In the genomic region with DNA sequence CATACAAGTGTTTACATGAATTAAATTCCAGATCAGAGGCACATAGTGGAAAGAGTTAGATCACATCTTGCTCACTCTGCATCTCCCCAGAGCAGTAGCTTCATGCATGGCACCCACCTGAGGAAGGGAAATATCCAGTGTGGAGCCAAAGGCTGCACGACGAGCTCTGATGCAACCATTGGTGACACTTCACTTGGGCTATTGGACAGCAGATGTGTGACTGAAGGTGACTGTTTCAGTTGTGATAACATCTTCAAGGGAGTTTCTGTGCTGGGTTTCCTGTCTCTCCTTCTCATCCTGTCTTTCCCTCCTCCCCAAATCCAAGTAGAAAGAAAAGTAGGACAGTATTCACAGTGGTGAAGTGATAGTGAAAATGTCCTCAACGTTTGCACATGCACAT, we compare ENCODE assay signal across 23 cellular contexts.
DNase-seq lines count a peak whose midpoint lies in the region; TF ChIP-seq lines count a peak whose summit lies in the region.
"Had no signal": no experiment of that assay in that cellular context is flagged by ENCODE, and none has a peak within 500 bp of the region (broad histone marks: within the 10 kb centered on the region; RNA-seq: fewer than 3 reads in every experiment).

No MANE protein-coding gene starts in this region.

- CTCF ChIA-PET in mammary epithelial cell (lab: Charles Lee; ENCODE audit: low non-redundant PET) (interaction anchor here (0.6 kb wide), 1 partner anchor 623 kb away, joined by 3 read pairs; no protein-coding TSS in a partner anchor), A673 (lab: Charles Lee) (no interaction called here)

- H3K4me3 ChIP-seq in mammary epithelial cell (replicated peaks in 1 of 3; ENCODE audit: insufficient read depth in 1 of 3, low read depth in 2 of 3, low read length in 3 of 3): no peak overlapping the region
- no peak overlapping the region for H3K4me3 ChIP-seq in breast epithelium
- H3K4me3 ChIP-seq in A673 (ENCODE audit: low read depth, low read length, poor library complexity, severe bottlenecking): no peak overlapping the region
- H3K4me3 ChIP-seq: PC-9 had no signal

- H3K27ac Mint-ChIP-seq in glutamatergic neuron (ENCODE audit: unreplicated experiment) (peak overlapping the region; percentile 25), nephron progenitor cell (peak overlapping the region; percentile 8), immature natural killer cell (peak overlapping the region in 1 of 6 donors; percentile 64)
- H3K27ac Mint-ChIP-seq: CD8-positive, alpha-beta memory T cell had no signal

- DNase-seq in mammary epithelial cell (peak; percentile 21), breast epithelium (ENCODE audit: low spot score in 2 of 2) (no peak), glutamatergic neuron (no peak), nephron progenitor cell (no peak), A673 (ENCODE audit: low spot score) (no peak), immature natural killer cell (no peak), T1000 (lab: John Stamatoyannopoulos, UW) (no peak)
- DNase-seq in activated CD4-positive, CD25-positive, alpha-beta regulatory T cell (lab: John Stamatoyannopoulos, UW): no peak
- DNase-seq: 8988T; CD8-positive, alpha-beta memory T cell; GDM1; KBM-7; MM.1S; NCI-H1092 treated with DMSO at 0.1 percent for 48 hours; NCI-H1436 treated with DMSO at 0.1 percent for 48 hours; NCI-H1930; NCI-H510A treated with DMSO at 0.1 percent for 48 hours; NCI-H748 treated with DMSO at 0.1 percent for 48 hours; PC-9; RPMI8226; SHP77; SK-N-SH had no signal

- H3K9me3 ChIP-seq in mammary epithelial cell (replicated peaks; ENCODE audit: insufficient read depth, low read length) (no peaks in the 10 kb centered on the region), breast epithelium (no peaks in the 10 kb centered on the region), A673 (ENCODE audit: low read depth, low read length, poor library complexity, severe bottlenecking) (no peaks in the 10 kb centered on the region)
- H3K9me3 ChIP-seq: SK-N-SH had no signal

- POLR2A ChIA-PET in A673 (lab: Charles Lee; ENCODE audit: low non-redundant PET): no interaction called here

- H3K4me1 Mint-ChIP-seq in glutamatergic neuron (ENCODE audit: low read depth, unreplicated experiment): peaks cover 9% of the 10 kb centered on the region
- H3K4me1 Mint-ChIP-seq in nephron progenitor cell: peaks cover 16% of the 10 kb centered on the region
- peaks cover 11 to 26% of the 10 kb centered on the region in 2 donors for H3K4me1 Mint-ChIP-seq in immature natural killer cell

- H3K27me3 ChIP-seq in mammary epithelial cell (ENCODE audit: insufficient read depth, low read length) (no peaks in the 10 kb centered on the region), breast epithelium (no peaks in the 10 kb centered on the region), A673 (replicated peaks; ENCODE audit: insufficient read depth, low read depth, low read length, poor library complexity) (no peaks in the 10 kb centered on the region)

- TF ChIP-seq CTCF in mammary epithelial cell (conservative IDR thresholded peaks at IDR 0.05 in 1 of 2, IDR thresholded peaks at IDR 0.05 in 1 of 2; ENCODE audit: extremely low read depth in 1 of 2, insufficient read depth in 1 of 2, low read depth in 1 of 2, low read length in 2 of 2) (no peak), breast epithelium (IDR thresholded peaks at IDR 0.05) (no peak), glutamatergic neuron (IDR thresholded peaks at IDR 0.05; ENCODE audit: partially characterized antibody, unreplicated experiment) (no peak), nephron progenitor cell (IDR thresholded peaks at IDR 0.05) (no peak), A673 (conservative IDR thresholded peaks at IDR 0.05; ENCODE audit: low read depth, low read length) (no peak)

- H3K36me3 ChIP-seq in mammary epithelial cell (ENCODE audit: insufficient read depth, low read length) (no peaks in the 10 kb centered on the region), breast epithelium (no peaks in the 10 kb centered on the region), A673 (ENCODE audit: insufficient read depth, low read length, poor library complexity, severe bottlenecking) (no peaks in the 10 kb centered on the region)

- dilution Hi-C loops in mammary epithelial cell (cut with HindIII; ENCODE audit: low sequenced_read_pairs): no loop called here

- 81% methylated on average over 3 of the region's 3 CpGs for WGBS in mammary epithelial cell (ENCODE audit: low coverage, missing lambda C conversion rate)

- intact Hi-C loops in mammary epithelial cell (cut with micrococcal nuclease): no loop called here
- intact Hi-C loops in breast epithelium (cut with DNase I; ENCODE audit: low total_unique reads): no loop called here
- intact Hi-C loops in A673 (cut with micrococcal nuclease; ENCODE audit: unreplicated experiment): no loop called here

- H2AFZ ChIP-seq in mammary epithelial cell (ENCODE audit: low read depth, low read length): no peak overlapping the region
- H2AFZ ChIP-seq: PC-9 had no signal

- peaks cover 6% of the 10 kb centered on the region for H3K9me3 Mint-ChIP-seq in glutamatergic neuron (ENCODE audit: unreplicated experiment)
- peaks cover 30% of the 10 kb centered on the region for H3K9me3 Mint-ChIP-seq in nephron progenitor cell
- H3K9me3 Mint-ChIP-seq in immature natural killer cell: no peaks in the 10 kb centered on the region

- in situ Hi-C loops in mammary epithelial cell (cut with MboI; ENCODE audit: low sequenced_read_pairs in 2 of 2): no loop called here

- H3K4me3 Mint-ChIP-seq in glutamatergic neuron (ENCODE audit: unreplicated experiment): no peak overlapping the region
- H3K4me3 Mint-ChIP-seq in nephron progenitor cell: no peak overlapping the region
- no peak overlapping the region for H3K4me3 Mint-ChIP-seq in immature natural killer cell
- H3K4me3 Mint-ChIP-seq: CD8-positive, alpha-beta memory T cell had no signal

- peaks cover 18% of the 10 kb centered on the region for H3K4me1 ChIP-seq in mammary epithelial cell (ENCODE audit: insufficient read depth, low read length)
- no peaks in the 10 kb centered on the region for H3K4me1 ChIP-seq in breast epithelium
- H3K4me1 ChIP-seq in A673 (ENCODE audit: insufficient read depth, low read length, poor library complexity, severe bottlenecking): no peaks in the 10 kb centered on the region

- H3K36me3 Mint-ChIP-seq in glutamatergic neuron (ENCODE audit: unreplicated experiment) (no peaks in the 10 kb centered on the region), nephron progenitor cell (ENCODE audit: low read depth) (peaks cover 20% of the 10 kb centered on the region), immature natural killer cell (peaks cover 3 to 20% (median 10%) of the 10 kb centered on the region in 3 donors)

- H3K27ac ChIP-seq in mammary epithelial cell (ENCODE audit: insufficient read depth, low read depth, low read length) (no peak overlapping the region), breast epithelium (no peak overlapping the region), A673 (ENCODE audit: low read depth, low read length, poor library complexity, severe bottlenecking) (no peak overlapping the region)
- H3K27ac ChIP-seq: C4-2B, PC-9 had no signal

- H3K27me3 Mint-ChIP-seq in glutamatergic neuron (ENCODE audit: unreplicated experiment): no peaks in the 10 kb centered on the region
- no peaks in the 10 kb centered on the region for H3K27me3 Mint-ChIP-seq in nephron progenitor cell (ENCODE audit: low read depth, poor library complexity)
- H3K27me3 Mint-ChIP-seq in immature natural killer cell (ENCODE audit: low read depth in 3 of 3): peaks cover 0 to 2% (median 0%) of the 10 kb centered on the region in 3 donors
- H3K27me3 Mint-ChIP-seq: CD8-positive, alpha-beta memory T cell had no signal

- BruUV-seq in mammary epithelial cell (replicated peaks; lab: Mats Ljungman, UMichigan) (no TSS peak), A673 (replicated peaks; lab: Mats Ljungman, UMichigan) (no TSS peak)

- no peaks in the 10 kb centered on the region for H4K20me1 ChIP-seq in mammary epithelial cell (ENCODE audit: insufficient read depth, low read length)

- H3K79me2 ChIP-seq in mammary epithelial cell (ENCODE audit: insufficient read depth, low read length): peaks cover 20% of the 10 kb centered on the region

- TF ChIP-seq POLR2A in breast epithelium (IDR thresholded peaks at IDR 0.05): no peak

- H3K9ac ChIP-seq in mammary epithelial cell (ENCODE audit: insufficient read depth, low read length): no peak overlapping the region
- H3K9ac ChIP-seq: SK-N-SH had no signal

- H3K4me2 ChIP-seq in mammary epithelial cell (ENCODE audit: insufficient read depth, low read depth, low read length): no peak overlapping the region
- H3K4me2 ChIP-seq: PC-9, SK-N-SH had no signal
